Comparison of ENCODE assay signal across 18 cellular contexts in the genomic region with DNA sequence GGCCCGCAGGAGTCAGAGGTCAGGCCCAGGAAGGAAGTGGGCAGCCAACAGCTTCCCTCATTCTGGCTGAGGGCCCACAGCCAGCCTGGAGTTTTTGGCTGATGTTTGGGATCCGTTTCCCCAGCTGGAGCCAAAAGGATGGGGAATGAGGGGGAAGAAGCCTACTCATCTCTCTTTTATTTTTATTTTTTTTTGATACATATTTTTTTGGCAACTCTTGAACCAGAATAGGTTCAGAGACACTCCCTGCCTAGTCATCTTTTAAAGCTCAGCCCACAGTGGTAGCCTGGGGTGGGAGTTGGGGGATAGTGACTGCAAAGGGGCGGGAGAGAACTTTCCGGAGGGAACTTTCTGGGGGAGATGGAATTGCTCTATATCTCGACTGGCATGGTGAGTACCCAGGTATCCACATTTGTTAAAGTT. TPM values are rescaled to one million over a fixed set of nuclear protein-coding genes. Genes with fewer than 3 reads are reported as not detected.
"Had no signal": no experiment of that assay in that cellular context is flagged by ENCODE, and none has a peak within 500 bp of the region (broad histone marks: within the 10 kb centered on the region; RNA-seq: fewer than 3 reads in every experiment).

No MANE protein-coding gene starts in this region.

- H3K27ac ChIP-seq: left lung, skin epidermis had no signal

- DNase-seq: activated CD4-positive, alpha-beta T cell treated with anti-CD3 and anti-CD28 coated beads for 1 hour; activated CD4-positive, alpha-beta T cell treated with anti-CD3 and anti-CD28 coated beads, Interleukin-2, amount 50 U/mL, for 4 hours; activated naive CD4-positive, alpha-beta T cell treated with anti-CD3 and anti-CD28 coated beads, Interleukin-2, amount 50 U/mL, for 16 hours; activated T-cell treated with anti-CD3 and anti-CD28 coated beads, Interleukin-2, amount 50 U/mL, for 1 hour; erythroblast; left lung; mammary epithelial cell; naive thymus-derived CD4-positive, alpha-beta T cell; stimulated activated naive CD8-positive, alpha-beta T cell treated with anti-CD3 and anti-CD28 coated beads, Interleukin-15, Interleukin-2, amounts not matched to agents 100 U/mL and 50 U/mL, for 24 hours; T-helper 1 cell had no signal

- H3K9me3 ChIP-seq: left lung had no signal

- H3K36me3 ChIP-seq: left lung had no signal

- H3K4me3 ChIP-seq: left lung, skin epidermis had no signal

RNA-seq across cellular contexts. Expression of gene MLN, which starts 54.3 kb away (rescaled TPM):
- total RNA-seq: astrocyte; dermis microvascular lymphatic vessel endothelial cell; kidney; left lung; mammary epithelial cell; mononuclear cell; naive thymus-derived CD4-positive, alpha-beta T cell; posterior vena cava; temporal lobe had no signal
- polyA plus RNA-seq: adipose tissue; mammary epithelial cell; naive thymus-derived CD4-positive, alpha-beta T cell had no signal
